15 cellular contexts compared by ENCODE assay signal in the genomic region with DNA sequence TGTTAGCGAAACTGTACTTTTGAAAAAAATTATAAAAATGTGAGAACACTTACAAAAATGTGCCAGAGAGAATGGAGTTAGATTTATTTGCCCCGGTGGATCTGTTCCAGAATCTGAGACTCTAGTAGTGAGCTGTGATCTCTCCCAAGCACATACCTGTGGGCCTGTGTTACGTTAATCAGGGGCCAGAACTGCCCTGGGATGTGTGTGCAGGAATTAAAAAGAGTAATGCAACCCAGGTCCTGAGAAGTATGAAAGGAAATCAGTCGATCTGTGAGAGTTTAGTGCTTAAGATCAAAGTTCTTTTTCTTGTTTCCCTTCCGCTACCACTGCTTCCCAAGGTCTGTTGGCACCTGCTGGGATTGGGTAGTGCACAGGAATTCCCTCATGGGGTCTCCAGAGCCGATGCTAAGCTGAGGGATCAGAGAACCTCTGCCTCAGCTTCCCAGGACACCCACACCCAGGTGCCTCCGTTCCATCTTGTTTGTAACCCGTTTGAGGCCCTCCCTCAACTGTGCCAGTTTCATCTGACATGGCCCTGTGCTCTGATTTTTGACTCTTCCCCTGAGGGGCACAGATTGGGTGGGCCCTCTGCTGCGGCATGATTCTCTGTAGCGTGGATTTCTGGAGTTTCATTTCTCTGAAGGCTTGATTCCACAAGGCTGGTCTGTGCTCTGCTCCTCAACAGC.
A peak's percentile ranks its signal among the peaks of the same experiment; 100 is the strongest.
DNase-seq lines count a peak whose midpoint lies in the region; ATAC-seq and TF ChIP-seq lines count a peak whose summit lies in the region.
"Had no signal": no experiment of that assay in that cellular context is flagged by ENCODE, and none has a peak within 500 bp of the region (broad histone marks: within the 10 kb centered on the region; RNA-seq: fewer than 3 reads in every experiment).

No MANE protein-coding gene starts in this region.

- no peak for DNase-seq in T-helper 2 cell treated with Interferon-gamma antibody and Interleukin-4, amounts not matched to agents 5 μg/mL and 100 μg/mL, for 36 hours (ENCODE audit: low spot score)
- no peak for DNase-seq in T-helper 2 cell
- no peak for DNase-seq in WTC11 (ENCODE audit: low spot score)
- DNase-seq in left colon: peak in 1 of 2 donors; percentile 28
- no peak for DNase-seq in sciatic nerve (ENCODE audit: low spot score)
- no peak for DNase-seq in hepatic stellate cell (ENCODE audit: low spot score)
- DNase-seq: activated CD4-positive, alpha-beta T cell treated with anti-CD3 and anti-CD28 coated beads for 1 hour; activated naive CD4-positive, alpha-beta T cell treated with Interleukin-2 at 50 U/mL for 16 hours; dorsolateral prefrontal cortex; left cardiac atrium; NCI-H2081 treated with DMSO at 0.1 percent for 48 hours; retina; SK-N-SH had no signal

- peak overlapping the region; percentile 76 for H3K27ac Mint-ChIP-seq in T-helper 2 cell treated with Interferon-gamma antibody and Interleukin-4, amounts not matched to agents 5 μg/mL and 100 μg/mL, for 36 hours
- H3K27ac Mint-ChIP-seq in WTC11: peak overlapping the region; percentile 63

- CTCF ChIA-PET in WTC11 (lab: Charles Lee): interaction anchor here (0.6 kb wide), 1 partner anchor 109 kb away, joined by 3 read pairs; no protein-coding TSS in a partner anchor

- no peaks in the 10 kb centered on the region for H3K9me3 Mint-ChIP-seq in T-helper 2 cell treated with Interferon-gamma antibody and Interleukin-4, amounts not matched to agents 5 μg/mL and 100 μg/mL, for 36 hours
- no peaks in the 10 kb centered on the region for H3K9me3 Mint-ChIP-seq in WTC11

- intact Hi-C loops in left colon (cut with DNase I, micrococcal nuclease) (no loop called here), sciatic nerve (cut with DNase I) (no loop called here)

- peak overlapping the region; percentile 45 for H3K4me3 Mint-ChIP-seq in T-helper 2 cell treated with Interferon-gamma antibody and Interleukin-4, amounts not matched to agents 5 μg/mL and 100 μg/mL, for 36 hours
- no peak overlapping the region for H3K4me3 Mint-ChIP-seq in WTC11

- no peaks in the 10 kb centered on the region for H3K27me3 Mint-ChIP-seq in T-helper 2 cell treated with Interferon-gamma antibody and Interleukin-4, amounts not matched to agents 5 μg/mL and 100 μg/mL, for 36 hours (ENCODE audit: low read depth)
- H3K27me3 Mint-ChIP-seq in WTC11 (ENCODE audit: low read depth): no peaks in the 10 kb centered on the region

- H3K36me3 Mint-ChIP-seq in T-helper 2 cell treated with Interferon-gamma antibody and Interleukin-4, amounts not matched to agents 5 μg/mL and 100 μg/mL, for 36 hours (ENCODE audit: low read depth): peaks cover 53% of the 10 kb centered on the region
- peaks cover 17% of the 10 kb centered on the region for H3K36me3 Mint-ChIP-seq in WTC11

- POLR2A ChIA-PET in WTC11 (lab: Charles Lee): no interaction called here

- peaks cover 15% of the 10 kb centered on the region for H3K4me1 Mint-ChIP-seq in T-helper 2 cell treated with Interferon-gamma antibody and Interleukin-4, amounts not matched to agents 5 μg/mL and 100 μg/mL, for 36 hours (ENCODE audit: low read depth)
- H3K4me1 Mint-ChIP-seq in WTC11: peaks cover 19% of the 10 kb centered on the region

- no peak for TF ChIP-seq CTCF in WTC11 (IDR thresholded peaks at IDR 0.05)

- peak; percentile 78 for ATAC-seq in WTC11
- peak; percentile 67 for ATAC-seq in left colon
- peak; percentile 38 for ATAC-seq in sciatic nerve
- ATAC-seq in GM19463 (IDR thresholded peaks at IDR 0.05; ENCODE audit: unreplicated experiment): no peak
- ATAC-seq in HG03342 (IDR thresholded peaks at IDR 0.05; ENCODE audit: unreplicated experiment): no peak

TF ChIP-seq in WTC11, 78 proteins besides CTCF, POLR2A, EP300 and RAD21:
- TF ChIP-seq NR3C1 (CRISPR knock-in tag; conservative IDR thresholded peaks at IDR 0.05; ENCODE audit: low read depth): no peak
- no peak for TF ChIP-seq NFATC4 (CRISPR knock-in tag; IDR thresholded peaks at IDR 0.05)
- TF ChIP-seq NFE2L1 (CRISPR knock-in tag; IDR thresholded peaks at IDR 0.05): no peak

Comparison
In these comparisons a context has a peak if more than half of its experiments do, and no peak if none do; other contexts are left out.
1. ATAC-seq: peak in WTC11 (single experiment), left colon (single experiment) and sciatic nerve (single experiment); none in GM19463 (single experiment) and HG03342 (single experiment).